ENCODE assay signal across 9 cellular contexts in genomic region chr17:3683054-3683511, GRCh38. TPM values are rescaled to one million over a fixed set of nuclear protein-coding genes. Genes with fewer than 3 reads are reported as not detected.
DNase-seq lines count a peak whose midpoint lies in the region; ATAC-seq, FAIRE-seq and TF ChIP-seq lines count a peak whose summit lies in the region.
"Had no signal": no experiment of that assay in that cellular context is flagged by ENCODE, and none has a peak within 500 bp of the region (broad histone marks: within the 10 kb centered on the region; RNA-seq: fewer than 3 reads in every experiment).

No MANE protein-coding gene starts in this region.

- peak; percentile 67 for ATAC-seq in esophagus mucosa

- no peaks in the 10 kb centered on the region for H3K36me3 ChIP-seq in parathyroid adenoma (ENCODE audit: control insufficient read depth, insufficient read depth, low read length)

- H2AFZ ChIP-seq in parathyroid adenoma, result no peak overlapping the region

- peak; percentile 89 for FAIRE-seq in GM18507 (lab: Jason Lieb, UNC)

- peaks cover 9% of the 10 kb centered on the region for H3K4me1 ChIP-seq in parathyroid adenoma

- DNase-seq in 8988T (peak; percentile 79), GM18507 (ENCODE audit: extremely low spot score, insufficient read length, low read depth) (peak; percentile 73), MV-4-11 (lab: John Stamatoyannopoulos, UW) (peak; percentile 46), NCI-H2029 treated with DMSO at 0.1 percent for 48 hours (lab: John Stamatoyannopoulos, UW) (no peak), cerebellar cortex (ENCODE audit: low spot score) (no peak)
- DNase-seq in activated CD8-positive, alpha-beta memory T cell treated with anti-CD3 and anti-CD28 coated beads for 24 hours, result peak; percentile 85

- H3K4me3 ChIP-seq in parathyroid adenoma (ENCODE audit: low read depth, low read length), result no peak overlapping the region

- no peaks in the 10 kb centered on the region for H3K79me2 ChIP-seq in parathyroid adenoma

- H3K27me3 ChIP-seq in parathyroid adenoma (ENCODE audit: control insufficient read depth, insufficient read depth, low read length), result no peaks in the 10 kb centered on the region

- no peak overlapping the region for H3K9ac ChIP-seq in parathyroid adenoma

- H3K27ac ChIP-seq in parathyroid adenoma, result no peak overlapping the region
- H3K27ac ChIP-seq: epithelial cell of prostate had no signal

- peak; percentile 93 for TF ChIP-seq CTCF in parathyroid adenoma (IDR thresholded peaks at IDR 0.05)

- no peak overlapping the region for H3K4me2 ChIP-seq in parathyroid adenoma (ENCODE audit: low read length)

- H3K9me3 ChIP-seq in parathyroid adenoma (ENCODE audit: control insufficient read depth, low read length), result no peaks in the 10 kb centered on the region

RNA-seq across cellular contexts. Expression of gene P2RX5, which starts 12.9 kb away (rescaled TPM):
- 0.72 TPM for total RNA-seq in esophagus mucosa

RNA-seq across cellular contexts. Expression of gene EMC6, which starts 14.5 kb away (rescaled TPM):
- 35.0 TPM for total RNA-seq in esophagus mucosa

RNA-seq across cellular contexts. Expression of gene TAX1BP3, which starts 14.7 kb away (rescaled TPM):
- total RNA-seq in esophagus mucosa, result 209 TPM

RNA-seq across cellular contexts. Expression of gene HASPIN, which starts 40.6 kb away (rescaled TPM):
- total RNA-seq in esophagus mucosa, result 3.4 TPM

RNA-seq across cellular contexts. Expression of gene CTNS, which starts 46.5 kb away (rescaled TPM):
- total RNA-seq in esophagus mucosa, result 4.9 TPM

Comparison
In these comparisons a context has a peak if more than half of its experiments do, and no peak if none do; other contexts are left out.
1. DNase-seq: peak in 8988T (single experiment), GM18507 (single experiment), MV-4-11 (single experiment) and activated CD8-positive, alpha-beta memory T cell treated with anti-CD3 and anti-CD28 coated beads for 24 hours (single experiment); none in NCI-H2029 treated with DMSO at 0.1 percent for 48 hours (single experiment) and cerebellar cortex (single experiment).